In the genomic region with DNA sequence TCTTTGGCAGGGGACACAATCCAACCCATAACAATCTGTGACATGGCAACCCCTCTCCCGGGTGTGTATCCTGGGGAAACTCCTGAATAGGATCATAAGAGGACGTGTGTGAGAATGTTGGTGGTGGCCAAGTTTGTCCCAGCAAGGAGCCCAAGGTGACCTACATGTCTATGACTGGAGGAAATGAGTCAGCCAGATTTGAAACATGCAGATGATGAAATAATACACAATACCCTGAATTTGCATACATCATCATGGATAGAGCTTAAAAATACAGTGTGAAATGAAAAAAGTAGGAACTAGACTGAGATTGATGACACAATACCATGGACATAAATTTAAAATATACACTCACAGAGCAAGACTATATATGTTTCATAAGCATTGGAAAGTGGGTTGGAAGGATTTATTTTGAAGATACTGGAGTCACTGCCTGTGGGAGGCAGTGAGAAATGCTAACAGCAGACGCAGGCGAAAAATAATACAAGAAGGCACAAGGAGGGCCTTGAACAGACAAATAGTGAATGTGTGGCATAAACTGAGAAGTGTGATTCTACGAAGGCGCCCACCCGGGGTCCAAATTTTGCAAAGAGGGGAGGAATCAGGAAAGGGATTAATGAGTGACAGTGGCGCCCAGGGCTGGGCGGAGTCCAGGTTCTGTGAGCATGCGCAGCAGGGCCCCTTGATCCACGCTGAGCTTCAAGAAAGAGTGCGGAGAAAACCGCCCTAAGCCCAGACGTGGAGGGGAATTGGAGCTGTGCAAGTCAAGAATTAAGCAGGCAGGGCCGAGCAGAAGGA, we compare ENCODE assay signal across 12 cellular contexts. TPM values are rescaled to one million over a fixed set of nuclear protein-coding genes. Genes with fewer than 3 reads are reported as not detected.
A peak's percentile ranks its signal among the peaks of the same experiment; 100 is the strongest.
DNase-seq lines count a peak whose midpoint lies in the region; ATAC-seq and TF ChIP-seq lines count a peak whose summit lies in the region.
"Had no signal": no experiment of that assay in that cellular context is flagged by ENCODE, and none has a peak within 500 bp of the region (broad histone marks: within the 10 kb centered on the region; RNA-seq: fewer than 3 reads in every experiment).

No MANE protein-coding gene starts in this region.

- H3K36me3 ChIP-seq in SJSA1 = no peaks in the 10 kb centered on the region
- H3K36me3 ChIP-seq: ascending aorta had no signal

- H3K27ac ChIP-seq in SJSA1 = 0 out of 2 replicates have a peak overlapping the region, but pooled peaks have one; percentile 24
- H3K27ac ChIP-seq: ascending aorta had no signal

- ATAC-seq in GM19395 (IDR thresholded peaks at IDR 0.05; ENCODE audit: unreplicated experiment) = no peak

- no peak overlapping the region for H3K4me3 ChIP-seq in SJSA1
- no peak overlapping the region for H3K4me3 ChIP-seq in fibroblast of pulmonary artery (replicated peaks; ENCODE audit: low read depth, low read length)
- H3K4me3 ChIP-seq: ascending aorta had no signal

- no peaks in the 10 kb centered on the region for H3K9me3 ChIP-seq in SJSA1 (replicated peaks)
- H3K9me3 ChIP-seq: ascending aorta had no signal

- peaks cover 30% of the 10 kb centered on the region for H3K4me1 ChIP-seq in SJSA1 (replicated peaks)

- DNase-seq in activated naive CD4-positive, alpha-beta T cell treated with anti-CD3 and anti-CD28 coated beads for 36 hours = peak; percentile 17
- DNase-seq in activated naive CD4-positive, alpha-beta T cell treated with anti-CD3 and anti-CD28 coated beads, Interleukin-2, amount 50 U/mL, for 16 hours = no peak
- DNase-seq in SJSA1 (ENCODE audit: low read depth in 1 of 2, low spot score in 2 of 2) (no peak), fibroblast of pulmonary artery (ENCODE audit: low read depth) (peak; percentile 86), stromal cell of bone marrow (ENCODE audit: low read depth) (peak; percentile 43), ureter (ENCODE audit: low spot score) (no peak)
- no peak for DNase-seq in stimulated activated CD4-positive, alpha-beta T cell treated with anti-CD3 and anti-CD28 coated beads, Interleukin-2, amount 100 ng/mL, for 24 hours
- DNase-seq: NCI-H1105; RPMI8226; stimulated activated CD4-positive, alpha-beta T cell treated with anti-CD3 and anti-CD28 coated beads, Interleukin-2, amount 100 ng/mL, for 48 hours had no signal

- no peaks in the 10 kb centered on the region for H3K4me1 Mint-ChIP-seq in activated naive CD4-positive, alpha-beta T cell treated with anti-CD3 and anti-CD28 coated beads for 36 hours (ENCODE audit: low read depth)

- no peaks in the 10 kb centered on the region for H3K9me3 Mint-ChIP-seq in activated naive CD4-positive, alpha-beta T cell treated with anti-CD3 and anti-CD28 coated beads for 36 hours

- H3K36me3 Mint-ChIP-seq in activated naive CD4-positive, alpha-beta T cell treated with anti-CD3 and anti-CD28 coated beads for 36 hours (ENCODE audit: low read depth) = no peaks in the 10 kb centered on the region

- intact Hi-C loops in activated naive CD4-positive, alpha-beta T cell treated with anti-CD3 and anti-CD28 coated beads for 36 hours (cut with micrococcal nuclease) = no loop called here

- no peak for TF ChIP-seq CTCF in fibroblast of pulmonary artery (IDR thresholded peaks at IDR 0.05; ENCODE audit: low read length, missing control alignments)

- no peaks in the 10 kb centered on the region for H3K27me3 ChIP-seq in SJSA1 (replicated peaks)
- H3K27me3 ChIP-seq: ascending aorta had no signal

- H3K27ac Mint-ChIP-seq in activated naive CD4-positive, alpha-beta T cell treated with anti-CD3 and anti-CD28 coated beads for 36 hours = no peak overlapping the region

- no peaks in the 10 kb centered on the region for H3K27me3 Mint-ChIP-seq in activated naive CD4-positive, alpha-beta T cell treated with anti-CD3 and anti-CD28 coated beads for 36 hours (ENCODE audit: low read depth)

- CTCF ChIA-PET in activated naive CD4-positive, alpha-beta T cell treated with anti-CD3 and anti-CD28 coated beads for 36 hours (lab: Charles Lee) = no interaction called here

- H3K4me3 Mint-ChIP-seq in activated naive CD4-positive, alpha-beta T cell treated with anti-CD3 and anti-CD28 coated beads for 36 hours = no peak overlapping the region

RNA-seq across cellular contexts. Expression of gene MAP1LC3B2, which starts 7.0 kb away (rescaled TPM):
- total RNA-seq in activated naive CD4-positive, alpha-beta T cell treated with anti-CD3 and anti-CD28 coated beads for 36 hours = 1 to 10 TPM; 1.2 to 1.5 TPM
- total RNA-seq in SJSA1 (2014; rRNA removed; shearing (Covaris generic)) = 0.37 TPM in 1 of 2 replicates, not detected in the other
- not detected for total RNA-seq in ureter
- total RNA-seq: ascending aorta had no signal

Comparison
In these comparisons a context has a peak if more than half of its experiments do, and no peak if none do; other contexts are left out.
1. DNase-seq: peak in activated naive CD4-positive, alpha-beta T cell treated with anti-CD3 and anti-CD28 coated beads for 36 hours (single experiment), fibroblast of pulmonary artery (single experiment) and stromal cell of bone marrow (single experiment); none in activated naive CD4-positive, alpha-beta T cell treated with anti-CD3 and anti-CD28 coated beads, Interleukin-2, amount 50 U/mL, for 16 hours (single experiment), SJSA1 (0 of 2), ureter (single experiment) and stimulated activated CD4-positive, alpha-beta T cell treated with anti-CD3 and anti-CD28 coated beads, Interleukin-2, amount 100 ng/mL, for 24 hours (0 of 2).